In genomic region chr1:36176151-36176949, GRCh38 we compare ENCODE assay signal across 1 cellular context.
TF ChIP-seq lines count a peak whose summit lies in the region.

No MANE protein-coding gene starts in this region.

TF ChIP-seq in WTC11, 78 proteins besides CTCF, POLR2A, EP300 and RAD21 (continued from another document):
- TF ChIP-seq ZNF532 (CRISPR knock-in tag; IDR thresholded peaks at IDR 0.05; ENCODE audit: borderline replicate concordance) = no peak
- TF ChIP-seq, protein P1, sequence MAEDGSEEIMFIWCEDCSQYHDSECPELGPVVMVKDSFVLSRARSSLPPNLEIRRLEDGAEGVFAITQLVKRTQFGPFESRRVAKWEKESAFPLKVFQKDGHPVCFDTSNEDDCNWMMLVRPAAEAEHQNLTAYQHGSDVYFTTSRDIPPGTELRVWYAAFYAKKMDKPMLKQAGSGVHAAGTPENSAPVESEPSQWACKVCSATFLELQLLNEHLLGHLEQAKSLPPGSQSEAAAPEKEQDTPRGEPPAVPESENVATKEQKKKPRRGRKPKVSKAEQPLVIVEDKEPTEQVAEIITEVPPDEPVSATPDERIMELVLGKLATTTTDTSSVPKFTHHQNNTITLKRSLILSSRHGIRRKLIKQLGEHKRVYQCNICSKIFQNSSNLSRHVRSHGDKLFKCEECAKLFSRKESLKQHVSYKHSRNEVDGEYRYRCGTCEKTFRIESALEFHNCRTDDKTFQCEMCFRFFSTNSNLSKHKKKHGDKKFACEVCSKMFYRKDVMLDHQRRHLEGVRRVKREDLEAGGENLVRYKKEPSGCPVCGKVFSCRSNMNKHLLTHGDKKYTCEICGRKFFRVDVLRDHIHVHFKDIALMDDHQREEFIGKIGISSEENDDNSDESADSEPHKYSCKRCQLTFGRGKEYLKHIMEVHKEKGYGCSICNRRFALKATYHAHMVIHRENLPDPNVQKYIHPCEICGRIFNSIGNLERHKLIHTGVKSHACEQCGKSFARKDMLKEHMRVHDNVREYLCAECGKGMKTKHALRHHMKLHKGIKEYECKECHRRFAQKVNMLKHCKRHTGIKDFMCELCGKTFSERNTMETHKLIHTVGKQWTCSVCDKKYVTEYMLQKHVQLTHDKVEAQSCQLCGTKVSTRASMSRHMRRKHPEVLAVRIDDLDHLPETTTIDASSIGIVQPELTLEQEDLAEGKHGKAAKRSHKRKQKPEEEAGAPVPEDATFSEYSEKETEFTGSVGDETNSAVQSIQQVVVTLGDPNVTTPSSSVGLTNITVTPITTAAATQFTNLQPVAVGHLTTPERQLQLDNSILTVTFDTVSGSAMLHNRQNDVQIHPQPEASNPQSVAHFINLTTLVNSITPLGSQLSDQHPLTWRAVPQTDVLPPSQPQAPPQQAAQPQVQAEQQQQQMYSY (CRISPR knock-in tag; IDR thresholded peaks at IDR 0.05) = 0 out of 2 replicates have a peak, but pooled peaks have one; percentile 15
- 0 out of 2 replicates have a peak, but pooled peaks have one; percentile 33 for TF ChIP-seq AFF4 (CRISPR knock-in tag; IDR thresholded peaks at IDR 0.05; ENCODE audit: borderline replicate concordance)
- TF ChIP-seq GTF2I (CRISPR knock-in tag; conservative IDR thresholded peaks at IDR 0.05) = no peak
- TF ChIP-seq PRRX2 (CRISPR knock-in tag; IDR thresholded peaks at IDR 0.05) = 0 out of 2 replicates have a peak, but pooled peaks have one; percentile 7
